In the genomic region with DNA sequence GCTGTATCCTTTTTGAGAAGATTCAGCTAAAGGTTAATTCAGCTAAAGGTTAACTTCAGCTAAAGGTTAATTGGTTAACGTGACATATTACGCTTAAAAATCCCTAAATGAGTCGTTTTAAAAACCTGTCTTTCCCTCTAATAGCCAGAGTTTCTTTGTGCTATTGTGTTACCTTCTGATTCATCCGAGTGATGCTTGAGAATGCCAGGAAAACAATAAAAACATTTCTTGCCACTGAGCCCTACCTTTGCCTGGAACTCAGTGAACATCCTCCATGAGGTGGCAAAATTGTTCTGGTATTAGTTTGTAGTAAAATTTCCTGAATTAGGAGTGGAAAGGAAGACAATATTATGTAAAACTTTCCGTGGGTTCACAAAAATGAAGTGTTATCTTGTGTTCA, we compare ENCODE assay signal across 1 cellular context.
TF ChIP-seq lines count a peak whose summit lies in the region.

No MANE protein-coding gene starts in this region.

TF ChIP-seq in H1, 55 proteins besides CTCF, POLR2A, EP300 and RAD21 (continued from another document):
- TF ChIP-seq SIN3A (conservative IDR thresholded peaks at IDR 0.05 in 1 of 2, IDR thresholded peaks at IDR 0.05 in 1 of 2; ENCODE audit: low read depth in 1 of 2, low read length in 2 of 2) = no peak
- no peak for TF ChIP-seq EZH2 (IDR thresholded peaks at IDR 0.05; ENCODE audit: low read depth, low read length, severe bottlenecking)
- TF ChIP-seq GABPA (IDR thresholded peaks at IDR 0.05; ENCODE audit: borderline replicate concordance, insufficient read depth, low read length) = no peak
- TF ChIP-seq BCL11A (IDR thresholded peaks at IDR 0.05; ENCODE audit: low read depth in 2 of 2, low read length in 2 of 2) = no peak
- no peak for TF ChIP-seq EGR1 (IDR thresholded peaks at IDR 0.05; ENCODE audit: borderline replicate concordance, low read depth, low read length)
- TF ChIP-seq CREB1 (IDR thresholded peaks at IDR 0.05) = no peak
- no peak for TF ChIP-seq CBX8 (IDR thresholded peaks at IDR 0.05; ENCODE audit: borderline replicate concordance, low read depth, low read length)
- TF ChIP-seq, protein P1, sequence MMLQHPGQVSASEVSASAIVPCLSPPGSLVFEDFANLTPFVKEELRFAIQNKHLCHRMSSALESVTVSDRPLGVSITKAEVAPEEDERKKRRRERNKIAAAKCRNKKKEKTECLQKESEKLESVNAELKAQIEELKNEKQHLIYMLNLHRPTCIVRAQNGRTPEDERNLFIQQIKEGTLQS (IDR thresholded peaks at IDR 0.05; ENCODE audit: insufficient read depth, low read depth, low read length) = no peak
- TF ChIP-seq POU5F1 (IDR thresholded peaks at IDR 0.05; ENCODE audit: low read depth, low read length) = no peak
- no peak for TF ChIP-seq RXRA (IDR thresholded peaks at IDR 0.05; ENCODE audit: insufficient read depth, low read depth, low read length)
- no peak for TF ChIP-seq BRCA1 (IDR thresholded peaks at IDR 0.05; ENCODE audit: low read depth, low read length)
